Comparison of ENCODE assay signal across 8 cellular contexts in genomic region chrX:107674480-107675364, GRCh38. TPM values are rescaled to one million over a fixed set of nuclear protein-coding genes. Genes with fewer than 3 reads are reported as not detected.
DNase-seq lines count a peak whose midpoint lies in the region; ATAC-seq and TF ChIP-seq lines count a peak whose summit lies in the region.

No MANE protein-coding gene starts in this region.

- no peak overlapping the region for H3K4me3 ChIP-seq in GM23248

- 0 out of 2 replicates have a peak, but pooled peaks cover 9% of the 10 kb centered on the region for H3F3A ChIP-seq in GM23248 (ENCODE audit: insufficient read depth)

- 0 out of 2 replicates have a peak overlapping the region, but pooled peaks have one; percentile 41 for H2AFZ ChIP-seq in GM23248

- peak overlapping the region; percentile 5 for H3K4me2 ChIP-seq in GM23248 (ENCODE audit: unreplicated experiment)

- no peaks in the 10 kb centered on the region for H4K20me1 ChIP-seq in GM23248 (ENCODE audit: insufficient read depth)

- ATAC-seq in foreskin keratinocyte (peak; percentile 35), omental fat pad (ENCODE audit: low FRiP score) (no peak), HG02884 (IDR thresholded peaks at IDR 0.05; ENCODE audit: unreplicated experiment) (no peak)

- H3K36me3 ChIP-seq in GM23248 (ENCODE audit: low read depth): no peaks in the 10 kb centered on the region

- H3K27ac ChIP-seq in GM23248: peak overlapping the region; percentile 96
- H3K27ac ChIP-seq in foreskin keratinocyte: peak overlapping the region; percentile 89

- no peaks in the 10 kb centered on the region for H3K9me3 ChIP-seq in GM23248 (ENCODE audit: low read depth)

- no peaks in the 10 kb centered on the region for H3K79me2 ChIP-seq in GM23248 (ENCODE audit: insufficient read depth)

- H3K9ac ChIP-seq in GM23248: peak overlapping the region; percentile 90

- DNase-seq in G401 (ENCODE audit: low spot score) (peak; percentile 79), GM23248 (peak; percentile 75), NCI-H1694 (lab: John Stamatoyannopoulos, UW) (peak; percentile 77), activated T-helper 1 cell treated with Interleukin-2 at 50 U/mL for 16 hours (ENCODE audit: low read depth) (peak; percentile 10), foreskin keratinocyte (peak in 1 of 2 donors; percentile 41), omental fat pad (ENCODE audit: low spot score) (no peak)
- peak; percentile 15 for DNase-seq in stimulated activated CD4-positive, alpha-beta T cell treated with anti-CD3 and anti-CD28 coated beads, Interleukin-4, amount 100 ng/mL, for 1 hour

- no peaks in the 10 kb centered on the region for H3K27me3 ChIP-seq in GM23248 (replicated peaks; ENCODE audit: insufficient read depth)
- no peaks in the 10 kb centered on the region for H3K27me3 ChIP-seq in foreskin keratinocyte

- H3K4me1 ChIP-seq in GM23248 (ENCODE audit: insufficient read depth): peaks cover 35% of the 10 kb centered on the region
- peaks cover 24% of the 10 kb centered on the region for H3K4me1 ChIP-seq in foreskin keratinocyte

- 4 to 5% methylated on average over 8 to 9 of the region's 9 CpGs for WGBS in GM23248 (ENCODE audit: low coverage in 1 of 2, low lambda C conversion rate in 2 of 2, missing lambda C conversion rate in 2 of 2), 2 experiments

- in situ Hi-C loops in G401 (cut with HindIII; ENCODE audit: low sequenced_read_pairs) (no loop called here), GM23248 (cut with MboI) (loop anchor here (25.0 kb wide), 1 partner anchor 213 kb away; no protein-coding TSS in a partner anchor)

- TF ChIP-seq CTCF in foreskin keratinocyte (conservative IDR thresholded peaks at IDR 0.05) (no peak), omental fat pad (IDR thresholded peaks at IDR 0.05) (no peak)

- H3K9me2 ChIP-seq in GM23248 (ENCODE audit: insufficient read depth): no peaks in the 10 kb centered on the region

RNA-seq across cellular contexts. Expression of gene PRPS1, which starts 46.4 kb away (rescaled TPM):
- total RNA-seq in G401 (2014; rRNA removed; shearing (Covaris generic)): 99.8 and 113 TPM in 2 replicates
- 76.7 and 96.9 TPM in 2 replicates for total RNA-seq in GM23248 (2014; rRNA removed; shearing (Covaris generic))
- 87.7 and 92.1 TPM in 2 replicates for polyA plus RNA-seq in GM23248 (2016; fragmentation: Nextera tagmentation; extraction: Ambion mirVana)
- 33.6 and 41.7 TPM in 2 replicates for total RNA-seq in foreskin keratinocyte
- 30.9 and 37.1 TPM in 2 replicates for polyA plus RNA-seq in foreskin keratinocyte
- total RNA-seq in omental fat pad: 10 to 100 TPM; 16.4 to 43.6 (median 24.8) TPM
